In the genomic region with DNA sequence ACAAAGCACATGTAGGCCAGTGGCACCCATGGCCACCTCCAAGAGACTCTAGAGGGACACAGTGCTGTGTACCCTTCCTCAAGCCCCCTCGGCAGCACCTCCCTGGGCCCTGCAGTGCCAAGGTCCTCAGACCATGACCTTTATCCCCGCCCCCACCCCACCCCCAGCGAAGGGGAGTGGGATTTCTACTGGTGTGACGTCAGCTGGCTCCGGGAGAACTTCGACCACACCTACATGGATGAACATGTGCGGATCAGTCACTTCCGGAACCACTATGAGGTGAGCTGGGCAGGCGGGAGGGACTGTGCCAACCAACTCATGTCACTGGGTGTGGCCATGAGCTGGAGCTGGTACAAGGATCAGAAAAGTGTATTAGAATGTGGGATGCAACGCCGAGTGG, we compare ENCODE assay signal across 23 cellular contexts. TPM values are rescaled to one million over a fixed set of nuclear protein-coding genes. Genes with fewer than 3 reads are reported as not detected.
"Had no signal": no experiment of that assay in that cellular context is flagged by ENCODE, and none has a peak within 500 bp of the region (broad histone marks: within the 10 kb centered on the region; RNA-seq: fewer than 3 reads in every experiment).

No MANE protein-coding gene starts in this region.

- H3K4me1 ChIP-seq: parathyroid adenoma, stomach, suprapubic skin, transverse colon, vagina had no signal

- H3K27ac ChIP-seq: parathyroid adenoma, stomach, suprapubic skin, transverse colon, vagina had no signal

- H3K36me3 ChIP-seq: stomach, suprapubic skin, transverse colon, vagina had no signal

- DNase-seq: activated CD4-positive, alpha-beta memory T cell treated with anti-CD3 and anti-CD28 coated beads for 36 hours; activated CD4-positive, alpha-beta T cell treated with anti-CD3 and anti-CD28 coated beads for 48 hours; activated CD4-positive, CD25-positive, alpha-beta regulatory T cell; activated effector memory CD4-positive, alpha-beta T cell treated with Interleukin-2 at 50 U/mL for 16 hours; activated naive CD4-positive, alpha-beta T cell treated with anti-CD3 and anti-CD28 coated beads, Interleukin-2, amount 50 U/mL, for 16 hours; activated naive CD8-positive, alpha-beta T cell treated with anti-CD3 and anti-CD28 coated beads, Interleukin-2, amount 50 U/mL, for 24 hours; activated T-cell treated with anti-CD3 and anti-CD28 coated beads, Interleukin-2, amount 50 U/mL, for 72 hours; effector CD4-positive, alpha-beta T cell; hypothalamus; left cardiac atrium; nucleus accumbens; right cardiac atrium; stimulated activated CD4-positive, alpha-beta T cell treated with anti-CD3 and anti-CD28 coated beads, Interleukin-2, amount 100 ng/mL, for 24 hours; stomach; transverse colon had no signal

- H3K9me3 ChIP-seq: stomach, suprapubic skin, transverse colon, vagina had no signal

- H2AFZ ChIP-seq: parathyroid adenoma had no signal

- H3K27me3 ChIP-seq: stomach, suprapubic skin, transverse colon, vagina had no signal

- ATAC-seq: activated T-cell treated with anti-CD3 and anti-CD28 coated beads, Interleukin-2, amount 50 U/mL, for 72 hours; left cardiac atrium; right cardiac atrium had no signal

- H3K79me2 ChIP-seq: parathyroid adenoma had no signal

- H3K9ac ChIP-seq: parathyroid adenoma had no signal

- H3K4me3 ChIP-seq: stomach, suprapubic skin, transverse colon, vagina had no signal

RNA-seq across cellular contexts. Expression of a gene that starts 38.0 kb away (rescaled TPM):
- total RNA-seq: activated CD4-positive, alpha-beta memory T cell treated with anti-CD3 and anti-CD28 coated beads for 36 hours; activated T-cell treated with anti-CD3 and anti-CD28 coated beads, Interleukin-2, amount 50 U/mL, for 72 hours; mononuclear cell; myocyte; transverse colon; vagina had no signal

RNA-seq across cellular contexts. Expression of a gene that starts 38.1 kb away (rescaled TPM):
- total RNA-seq: activated CD4-positive, alpha-beta memory T cell treated with anti-CD3 and anti-CD28 coated beads for 36 hours; activated T-cell treated with anti-CD3 and anti-CD28 coated beads, Interleukin-2, amount 50 U/mL, for 72 hours; mononuclear cell; pulmonary artery endothelial cell had no signal

RNA-seq across cellular contexts. Expression of a gene that starts 59.5 kb away (rescaled TPM):
- total RNA-seq: activated CD4-positive, alpha-beta memory T cell treated with anti-CD3 and anti-CD28 coated beads for 36 hours; activated T-cell treated with anti-CD3 and anti-CD28 coated beads, Interleukin-2, amount 50 U/mL, for 72 hours; left cardiac atrium; myocyte; pulmonary artery endothelial cell; right cardiac atrium; skeletal muscle tissue; suprapubic skin; vagina had no signal
- polyA plus RNA-seq: liver had no signal
